Comparison of ENCODE assay signal across 8 cellular contexts in the genomic region with DNA sequence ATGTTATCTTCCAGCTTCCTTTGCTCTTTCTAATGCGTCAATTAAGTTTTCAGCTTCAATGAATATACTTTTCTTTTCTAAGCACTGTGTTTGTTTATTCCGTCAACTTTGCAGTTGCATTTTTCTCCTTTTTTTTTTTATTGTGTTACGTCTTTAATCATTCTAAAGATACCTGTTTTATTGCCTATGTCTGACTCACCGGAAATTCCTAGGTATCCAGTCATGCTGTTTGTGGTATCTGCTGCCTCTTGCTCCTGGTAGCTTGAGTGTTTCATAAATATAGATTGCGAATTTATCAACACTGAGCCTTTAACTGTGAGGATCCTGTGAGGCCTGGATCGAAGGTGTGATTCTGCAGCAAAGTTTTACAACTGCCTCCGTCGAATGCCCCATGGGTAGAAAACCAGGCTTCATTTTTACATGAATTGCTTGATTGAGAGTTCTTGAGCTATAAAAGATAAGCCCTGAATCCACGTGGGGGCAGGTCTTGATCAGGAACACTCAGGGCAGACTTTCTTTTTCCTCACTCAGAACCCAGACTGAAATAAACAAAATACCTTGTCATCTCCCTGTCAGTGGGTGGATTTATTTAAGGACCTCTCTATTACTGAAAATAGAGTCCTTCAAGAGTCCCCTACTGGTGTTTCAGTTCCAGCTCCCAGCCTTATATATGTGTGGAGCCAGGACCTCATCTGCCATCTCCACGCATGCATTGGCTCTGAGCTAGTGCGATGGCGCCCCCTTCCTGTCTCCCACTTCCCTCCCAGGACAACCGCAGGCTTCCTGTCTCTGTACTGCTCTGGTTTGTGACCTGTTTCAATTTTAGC.
DNase-seq lines count a peak whose midpoint lies in the region; ATAC-seq, FAIRE-seq and TF ChIP-seq lines count a peak whose summit lies in the region.

No MANE protein-coding gene starts in this region.

- peak; percentile 18 for TF ChIP-seq CTCF in kidney (IDR thresholded peaks at IDR 0.05; ENCODE audit: borderline replicate concordance, extremely low read depth, insufficient read depth)
- no peak for TF ChIP-seq CTCF in sigmoid colon (IDR thresholded peaks at IDR 0.05)

- TF ChIP-seq EP300 in sigmoid colon (IDR thresholded peaks at IDR 0.05) = no peak

- POLR2A ChIA-PET in CD8-positive, alpha-beta memory T cell (lab: Charles Lee) = no interaction called here

- CTCF ChIA-PET in CD8-positive, alpha-beta memory T cell (lab: Charles Lee) = interaction anchor here (0.9 to 2.3 kb wide), 5 partner anchors 9 to 23 kb away, joined by 3 to 16 read pairs (median 3); no protein-coding TSS in a partner anchor

- no peak for TF ChIP-seq POLR2A in sigmoid colon (IDR thresholded peaks at IDR 0.05)

- H3K4me1 ChIP-seq in CD8-positive, alpha-beta memory T cell (ENCODE audit: insufficient read depth, low read length) = peaks cover 16% of the 10 kb centered on the region
- H3K4me1 ChIP-seq in kidney (ENCODE audit: control insufficient read depth in 1 of 2, insufficient read depth in 1 of 2, low read depth in 1 of 2, low read length in 2 of 2) = no peaks in the 10 kb centered on the region
- peaks cover 0 to 4% (median 0%) of the 10 kb centered on the region in 4 donors for H3K4me1 ChIP-seq in sigmoid colon

- FAIRE-seq in kidney (lab: Jason Lieb, UNC) = no peak

- no peak overlapping the region for H3K27ac ChIP-seq in CD8-positive, alpha-beta memory T cell (ENCODE audit: low read depth, low read length)
- H3K27ac ChIP-seq in kidney (ENCODE audit: low read depth in 2 of 2, low read length in 2 of 2) = no peak overlapping the region
- H3K27ac ChIP-seq in sigmoid colon = no peak overlapping the region

- no peak overlapping the region for H3K9ac ChIP-seq in kidney (ENCODE audit: low read length in 2 of 2)

- peaks cover 3 to 26% of the 10 kb centered on the region in 2 donors for H3K27me3 Mint-ChIP-seq in CD8-positive, alpha-beta memory T cell
- peaks cover 20% of the 10 kb centered on the region for H3K27me3 Mint-ChIP-seq in activated naive CD8-positive, alpha-beta T cell treated with anti-CD3 and anti-CD28 coated beads for 36 hours

- no peaks in the 10 kb centered on the region for H3K9me3 ChIP-seq in CD8-positive, alpha-beta memory T cell (ENCODE audit: low read length)
- H3K9me3 ChIP-seq in kidney (ENCODE audit: control insufficient read depth in 1 of 2, low read length in 2 of 2) (no peaks in the 10 kb centered on the region), sigmoid colon (no peaks in the 10 kb centered on the region)

- 17 to 52% methylated on average over 13 of the region's 13 CpGs for WGBS in sigmoid colon, 2 donors

- ATAC-seq in GM19463 (IDR thresholded peaks at IDR 0.05; ENCODE audit: unreplicated experiment) (peak; percentile 44), HG02938 (IDR thresholded peaks at IDR 0.05; ENCODE audit: unreplicated experiment) (no peak)

- H3K4me1 Mint-ChIP-seq in CD8-positive, alpha-beta memory T cell = peaks cover 14 to 26% (median 21%) of the 10 kb centered on the region in 3 donors
- H3K4me1 Mint-ChIP-seq in activated naive CD8-positive, alpha-beta T cell treated with anti-CD3 and anti-CD28 coated beads for 36 hours = peaks cover 16% of the 10 kb centered on the region

- DNase-seq in CD8-positive, alpha-beta memory T cell = peak in 3 of 5 donors; percentile 5 to 30 (median 14)
- DNase-seq in NCI-H146 (lab: John Stamatoyannopoulos, UW) = peak; percentile 20
- DNase-seq in activated naive CD8-positive, alpha-beta T cell treated with anti-CD3 and anti-CD28 coated beads for 36 hours = peak; percentile 14
- DNase-seq in kidney = no peak
- no peak for DNase-seq in sigmoid colon
- DNase-seq in activated CD8-positive, alpha-beta memory T cell treated with anti-CD3 and anti-CD28 coated beads, Interleukin-2, amount 50 U/mL, for 48 hours = no peak

- intact Hi-C loops in kidney (cut with DNase I) = no loop called here
- intact Hi-C loops in sigmoid colon (cut with DNase I) = no loop called here

- no peak overlapping the region for H3K4me3 ChIP-seq in CD8-positive, alpha-beta memory T cell (ENCODE audit: low read length)
- no peak overlapping the region for H3K4me3 ChIP-seq in kidney (ENCODE audit: low read length in 2 of 2)
- no peak overlapping the region for H3K4me3 ChIP-seq in sigmoid colon

- no peak overlapping the region for H3K27ac Mint-ChIP-seq in CD8-positive, alpha-beta memory T cell
- H3K27ac Mint-ChIP-seq in activated naive CD8-positive, alpha-beta T cell treated with anti-CD3 and anti-CD28 coated beads for 36 hours = no peak overlapping the region

- H3K4me3 Mint-ChIP-seq in CD8-positive, alpha-beta memory T cell = peak overlapping the region in 4 of 7 donors; percentile 37 to 67 (median 40)
- H3K4me3 Mint-ChIP-seq in activated naive CD8-positive, alpha-beta T cell treated with anti-CD3 and anti-CD28 coated beads for 36 hours = no peak overlapping the region

- H3K9me3 Mint-ChIP-seq in CD8-positive, alpha-beta memory T cell = no peaks in the 10 kb centered on the region
- H3K9me3 Mint-ChIP-seq in activated naive CD8-positive, alpha-beta T cell treated with anti-CD3 and anti-CD28 coated beads for 36 hours = no peaks in the 10 kb centered on the region

- H3K36me3 ChIP-seq in CD8-positive, alpha-beta memory T cell (ENCODE audit: insufficient read depth, low read length) = no peaks in the 10 kb centered on the region
- H3K36me3 ChIP-seq in kidney (ENCODE audit: control insufficient read depth in 1 of 2, insufficient read depth in 2 of 2, low read length in 2 of 2) = no peaks in the 10 kb centered on the region
- no peaks in the 10 kb centered on the region for H3K36me3 ChIP-seq in sigmoid colon

- H3K27me3 ChIP-seq in CD8-positive, alpha-beta memory T cell (ENCODE audit: insufficient read depth, low read length, poor library complexity, severe bottlenecking) = no peaks in the 10 kb centered on the region
- H3K27me3 ChIP-seq in sigmoid colon = no peaks in the 10 kb centered on the region

- H3K36me3 Mint-ChIP-seq in CD8-positive, alpha-beta memory T cell = no peaks in the 10 kb centered on the region
- no peaks in the 10 kb centered on the region for H3K36me3 Mint-ChIP-seq in activated naive CD8-positive, alpha-beta T cell treated with anti-CD3 and anti-CD28 coated beads for 36 hours

Comparison
In these comparisons a context has a peak if more than half of its experiments do, and no peak if none do; other contexts are left out.
1. DNase-seq: peak in CD8-positive, alpha-beta memory T cell (3 of 5), NCI-H146 (single experiment) and activated naive CD8-positive, alpha-beta T cell treated with anti-CD3 and anti-CD28 coated beads for 36 hours (single experiment); none in kidney (single experiment), sigmoid colon (single experiment) and activated CD8-positive, alpha-beta memory T cell treated with anti-CD3 and anti-CD28 coated beads, Interleukin-2, amount 50 U/mL, for 48 hours (single experiment).